Comparison of ENCODE assay signal across 20 cellular contexts in genomic region chr2:67036446-67036845, GRCh38.
DNase-seq lines count a peak whose midpoint lies in the region; TF ChIP-seq lines count a peak whose summit lies in the region.
"Had no signal": no experiment of that assay in that cellular context is flagged by ENCODE, and none has a peak within 500 bp of the region (broad histone marks: within the 10 kb centered on the region; RNA-seq: fewer than 3 reads in every experiment).

No MANE protein-coding gene starts in this region.

- CTCF ChIA-PET in CD4-positive, alpha-beta memory T cell (lab: Charles Lee; ENCODE audit: partially characterized antibody): no interaction called here

- H3K9me3 Mint-ChIP-seq in CD4-positive, alpha-beta memory T cell: peaks cover 0 to 4% (median 0%) of the 10 kb centered on the region in 8 donors
- H3K9me3 Mint-ChIP-seq: GM23338 had no signal

- TF ChIP-seq POLR2A in spleen (IDR thresholded peaks at IDR 0.05): no peak

- H3K4me1 Mint-ChIP-seq in CD4-positive, alpha-beta memory T cell: no peaks in the 10 kb centered on the region
- H3K4me1 Mint-ChIP-seq: B cell had no signal

- no peaks in the 10 kb centered on the region for H3K9me3 ChIP-seq in spleen
- no peaks in the 10 kb centered on the region for H3K9me3 ChIP-seq in CD4-positive, alpha-beta memory T cell (ENCODE audit: control insufficient read depth in 1 of 2, low read length in 2 of 2)

- no peak overlapping the region for H3K27ac Mint-ChIP-seq in CD4-positive, alpha-beta memory T cell
- H3K27ac Mint-ChIP-seq: B cell, GM23338 had no signal

- intact Hi-C loops in spleen (cut with DNase I; ENCODE audit: low total_unique reads): no loop called here
- intact Hi-C loops in CD4-positive, alpha-beta memory T cell (cut with micrococcal nuclease): no loop called here

- no peaks in the 10 kb centered on the region for H3K36me3 ChIP-seq in spleen
- H3K36me3 ChIP-seq in CD4-positive, alpha-beta memory T cell (ENCODE audit: insufficient read depth, low read length): no peaks in the 10 kb centered on the region

- no peak for TF ChIP-seq CTCF in fibroblast of the aortic adventitia (IDR thresholded peaks at IDR 0.05; ENCODE audit: insufficient read depth, low read length)
- no peak for TF ChIP-seq CTCF in spleen (IDR thresholded peaks at IDR 0.05 in 8 of 11, conservative IDR thresholded peaks at IDR 0.05 in 3 of 11)

- no peaks in the 10 kb centered on the region for H3K27me3 ChIP-seq in spleen (replicated peaks in 1 of 7)
- no peaks in the 10 kb centered on the region for H3K27me3 ChIP-seq in CD4-positive, alpha-beta memory T cell (ENCODE audit: insufficient read depth, low read length)

- no peak overlapping the region for H3K27ac ChIP-seq in spleen
- H3K27ac ChIP-seq in CD4-positive, alpha-beta memory T cell (ENCODE audit: low read depth, low read length): no peak overlapping the region

- POLR2A ChIA-PET in CD4-positive, alpha-beta memory T cell (lab: Charles Lee; ENCODE audit: partially characterized antibody): no interaction called here

- 82 to 95% (median 85%) methylated on average over 5 of the region's 5 CpGs for WGBS in spleen, 5 donors

- H3K4me3 ChIP-seq in fibroblast of the aortic adventitia (ENCODE audit: low read depth, low read length) (no peak overlapping the region), spleen (no peak overlapping the region)
- no peak overlapping the region for H3K4me3 ChIP-seq in CD4-positive, alpha-beta memory T cell (ENCODE audit: low read length in 2 of 2)
- H3K4me3 ChIP-seq: GM23338 had no signal

- DNase-seq in DMS53 (lab: John Stamatoyannopoulos, UW): peak; percentile 40
- no peak for DNase-seq in DMS53 treated with DMSO at 0.1 percent for 48 hours (lab: John Stamatoyannopoulos, UW; ENCODE audit: unreplicated experiment)
- DNase-seq in NCI-H748 treated with DMSO at 0.1 percent for 48 hours (lab: John Stamatoyannopoulos, UW): peak; percentile 58
- DNase-seq in fibroblast of the aortic adventitia (ENCODE audit: low read depth): peak; percentile 36
- no peak for DNase-seq in GDM1 (lab: John Stamatoyannopoulos, UW)
- DNase-seq in retina: no peak
- DNase-seq in spleen: no peak
- no peak for DNase-seq in CD4-positive, alpha-beta memory T cell
- DNase-seq: 8988T, DMS79 treated with DMSO at 0.1 percent for 48 hours, MM.1S, NCI-H1092, NCI-H1436 treated with DMSO at 0.1 percent for 48 hours, NCI-H2171 treated with DMSO at 0.1 percent for 48 hours, NCI-H446, NCI-H82, OCI-M1, SIG-M5 had no signal

- no peaks in the 10 kb centered on the region for H3K4me1 ChIP-seq in spleen
- no peaks in the 10 kb centered on the region for H3K4me1 ChIP-seq in CD4-positive, alpha-beta memory T cell (ENCODE audit: insufficient read depth, low read length)

- no peaks in the 10 kb centered on the region for H3K36me3 Mint-ChIP-seq in CD4-positive, alpha-beta memory T cell

- no peaks in the 10 kb centered on the region for H3K27me3 Mint-ChIP-seq in CD4-positive, alpha-beta memory T cell
- H3K27me3 Mint-ChIP-seq: B cell had no signal

- no peak overlapping the region for H3K4me3 Mint-ChIP-seq in CD4-positive, alpha-beta memory T cell
- H3K4me3 Mint-ChIP-seq: B cell, GM23338 had no signal

Comparison
In these comparisons a context has a peak if more than half of its experiments do, and no peak if none do; other contexts are left out.
1. DNase-seq: peak in DMS53 (single experiment), NCI-H748 treated with DMSO at 0.1 percent for 48 hours (single experiment) and fibroblast of the aortic adventitia (single experiment); none in DMS53 treated with DMSO at 0.1 percent for 48 hours (single experiment), GDM1 (single experiment), retina (single experiment), spleen (single experiment) and CD4-positive, alpha-beta memory T cell (0 of 5).